In the genomic region with DNA sequence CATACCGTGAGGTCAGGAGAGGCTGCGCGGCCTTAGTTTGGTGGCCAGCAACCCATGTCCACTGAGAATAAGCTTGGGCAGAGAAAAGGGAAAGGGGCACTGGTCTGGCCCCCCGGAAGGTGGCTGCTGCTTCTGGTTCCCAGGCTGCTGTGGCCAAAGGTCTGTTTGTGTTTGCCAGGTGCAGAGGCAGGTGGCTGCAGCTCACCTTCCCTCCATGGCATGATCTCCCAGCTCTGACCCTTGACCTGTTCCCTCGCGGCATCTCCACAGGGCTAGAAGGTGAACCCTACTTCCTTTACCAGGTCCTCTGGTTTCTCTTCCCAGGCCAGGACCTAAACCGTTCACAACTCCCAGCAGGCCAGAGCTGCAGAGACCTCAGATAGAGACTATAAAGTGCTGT, we compare ENCODE assay signal across 12 cellular contexts. TPM values are rescaled to one million over a fixed set of nuclear protein-coding genes. Genes with fewer than 3 reads are reported as not detected.
DNase-seq lines count a peak whose midpoint lies in the region; ATAC-seq and TF ChIP-seq lines count a peak whose summit lies in the region.
"Had no signal": no experiment of that assay in that cellular context is flagged by ENCODE, and none has a peak within 500 bp of the region (broad histone marks: within the 10 kb centered on the region; RNA-seq: fewer than 3 reads in every experiment).

No MANE protein-coding gene starts in this region.

- peak overlapping the region in 10 of 11 experiments; percentile 86 to 98 (median 95); a peak in 20 of 22 replicates for H3K27ac ChIP-seq in BLaER1 treated with 17β-estradiol and CSF1 and Interleukin-3, amounts not matched to agents 10 nM and 100 nM
- H3K27ac ChIP-seq in caudate nucleus (ENCODE audit: low read depth, low read length): peak overlapping the region; percentile 64
- H3K27ac ChIP-seq: SJSA1 had no signal

- H3K4me3 ChIP-seq in BLaER1 treated with 17β-estradiol and CSF1 and Interleukin-3, amounts not matched to agents 10 nM and 100 nM: peak overlapping the region in 6 of 10 experiments; percentile 51 to 73 (median 60); a peak in 10 of 20 replicates
- H3K4me3 ChIP-seq in Caco-2 (ENCODE audit: low read depth, low read length): no peak overlapping the region
- H3K4me3 ChIP-seq: ovary, SJSA1 had no signal

- DNase-seq in Caco-2: peak in 1 of 2 experiments; percentile 63
- DNase-seq in caudate nucleus (lab: John Stamatoyannopoulos, UW): no peak
- no peak for DNase-seq in naive thymus-derived CD8-positive, alpha-beta T cell
- DNase-seq in NCI-H1436 treated with DMSO at 0.1 percent for 48 hours (lab: John Stamatoyannopoulos, UW): no peak
- DNase-seq in kidney glomerular epithelial cell (lab: John Stamatoyannopoulos, UW): no peak
- no peak for DNase-seq in stimulated activated CD8-positive, alpha-beta memory T cell treated with anti-CD3 and anti-CD28 coated beads, Interleukin-4, amount 100 ng/mL, for 48 hours
- DNase-seq in AG08395 (ENCODE audit: low spot score): no peak
- DNase-seq: foreskin fibroblast, NCI-H1048 had no signal

- intact Hi-C loops in Caco-2 (cut with micrococcal nuclease; ENCODE audit: unreplicated experiment): loop anchor here (5.0 to 10.0 kb wide), 2 partner anchors 34 to 427 kb away; partner anchors contain the start of genes NUSAP1 and OIP5

- no peak for ATAC-seq in naive thymus-derived CD8-positive, alpha-beta T cell

- peaks cover 93 to 99% (median 98%) of the 10 kb centered on the region in 10 experiments for H3K4me1 ChIP-seq in BLaER1 treated with 17β-estradiol and CSF1 and Interleukin-3, amounts not matched to agents 10 nM and 100 nM
- H3K4me1 ChIP-seq in Caco-2: peaks cover 28% of the 10 kb centered on the region

- H3K36me3 Mint-ChIP-seq in Caco-2 (ENCODE audit: insufficient read depth, unreplicated experiment): peaks cover 36% of the 10 kb centered on the region
- peaks cover 0 to 10% (median 7%) of the 10 kb centered on the region in 3 donors for H3K36me3 Mint-ChIP-seq in naive thymus-derived CD8-positive, alpha-beta T cell

- no peaks in the 10 kb centered on the region for H3K9me3 ChIP-seq in BLaER1 treated with 17β-estradiol and CSF1 and Interleukin-3, amounts not matched to agents 10 nM and 100 nM (replicated peaks in 1 of 11)
- no peaks in the 10 kb centered on the region for H3K9me3 ChIP-seq in Caco-2
- H3K9me3 ChIP-seq: ovary, SJSA1 had no signal

- H3K27me3 Mint-ChIP-seq in Caco-2 (ENCODE audit: insufficient read depth, unreplicated experiment): no peaks in the 10 kb centered on the region
- no peaks in the 10 kb centered on the region for H3K27me3 Mint-ChIP-seq in naive thymus-derived CD8-positive, alpha-beta T cell

- peaks cover 12% of the 10 kb centered on the region for H3K4me1 Mint-ChIP-seq in Caco-2 (ENCODE audit: low read depth, unreplicated experiment)
- peaks cover 10 to 41% (median 40%) of the 10 kb centered on the region in 4 donors for H3K4me1 Mint-ChIP-seq in naive thymus-derived CD8-positive, alpha-beta T cell

- no peak for TF ChIP-seq CTCF in Caco-2 (IDR thresholded peaks at IDR 0.05; ENCODE audit: insufficient read depth in 1 of 2, low read depth in 1 of 2, low read length in 1 of 2, severe bottlenecking in 1 of 2, unreplicated experiment in 1 of 2)

- CTCF ChIA-PET in Caco-2 (lab: Charles Lee): interaction anchor here (0.6 to 2.3 kb wide), 4 partner anchors 14 to 232 kb away, joined by 3 to 12 read pairs (median 6); partner anchors contain the start of genes DLL4 and VPS18

- H3K9ac ChIP-seq in BLaER1 treated with 17β-estradiol and CSF1 and Interleukin-3, amounts not matched to agents 10 nM and 100 nM: peak overlapping the region; percentile 82 to 90 (median 85); a peak in 18 of 22 replicates

- peak overlapping the region; percentile 94 to 99 (median 98) for H3K4me2 ChIP-seq in BLaER1 treated with 17β-estradiol and CSF1 and Interleukin-3, amounts not matched to agents 10 nM and 100 nM

- no TSS peak for BruUV-seq in Caco-2 (replicated peaks; lab: Mats Ljungman, UMichigan)

- POLR2A ChIA-PET in Caco-2 (lab: Charles Lee): interaction anchor here (0.6 to 1.4 kb wide), 3 partner anchors 20 to 23 kb away, joined by 3 to 7 read pairs (median 6); partner anchors contain the start of gene DLL4
- POLR2A ChIA-PET in naive thymus-derived CD8-positive, alpha-beta T cell (lab: Charles Lee): interaction anchor here (1.0 to 2.3 kb wide), 9 partner anchors 8 to 48 kb away, joined by 3 to 23 read pairs (median 7); partner anchors contain the start of genes CHAC1, DLL4 and VPS18

- H3K4me3 Mint-ChIP-seq in Caco-2 (ENCODE audit: unreplicated experiment): no peak overlapping the region
- H3K4me3 Mint-ChIP-seq in naive thymus-derived CD8-positive, alpha-beta T cell: peak overlapping the region; percentile 56 to 92 (median 82)

- no peaks in the 10 kb centered on the region for H3K27me3 ChIP-seq in BLaER1 treated with 17β-estradiol and CSF1 and Interleukin-3, amounts not matched to agents 10 nM and 100 nM
- H3K27me3 ChIP-seq in Caco-2 (replicated peaks; ENCODE audit: control insufficient read depth, insufficient read depth, low read length): no peaks in the 10 kb centered on the region
- H3K27me3 ChIP-seq: ovary, SJSA1 had no signal

- H3K9me3 Mint-ChIP-seq in Caco-2 (ENCODE audit: unreplicated experiment): no peaks in the 10 kb centered on the region
- H3K9me3 Mint-ChIP-seq in naive thymus-derived CD8-positive, alpha-beta T cell: no peaks in the 10 kb centered on the region

- H3K27ac Mint-ChIP-seq in Caco-2 (ENCODE audit: unreplicated experiment): peak overlapping the region; percentile 59
- peak overlapping the region; percentile 79 to 94 (median 92) for H3K27ac Mint-ChIP-seq in naive thymus-derived CD8-positive, alpha-beta T cell

- H4K20me1 ChIP-seq in BLaER1 treated with 17β-estradiol and CSF1 and Interleukin-3, amounts not matched to agents 10 nM and 100 nM: peaks cover 0 to 34% (median 12%) of the 10 kb centered on the region in 11 experiments; a peak in 13 of 22 replicates

- peaks cover 8 to 24% (median 16%) of the 10 kb centered on the region in 11 experiments; a peak in 21 of 22 replicates for H3K36me3 ChIP-seq in BLaER1 treated with 17β-estradiol and CSF1 and Interleukin-3, amounts not matched to agents 10 nM and 100 nM
- H3K36me3 ChIP-seq in Caco-2 (ENCODE audit: control insufficient read depth, insufficient read depth, low read length): peaks cover 2% of the 10 kb centered on the region; the same call in 1 of the 2 replicates
- H3K36me3 ChIP-seq: ovary had no signal

RNA-seq across cellular contexts. Expression of gene VPS18, which starts 13.8 kb away (rescaled TPM):
- 27.3 and 29.3 TPM in 2 replicates for total RNA-seq in Caco-2 (2022)
- 10 to 100 TPM; 20.4 to 20.7 TPM for total RNA-seq in naive thymus-derived CD8-positive, alpha-beta T cell
- 10 to 100 TPM; 11.1 to 19.2 (median 15.0) TPM for polyA plus RNA-seq in naive thymus-derived CD8-positive, alpha-beta T cell

RNA-seq across cellular contexts. Expression of gene DLL4, which starts 21.0 kb away (rescaled TPM):
- 3.4 TPM in 2 replicates for total RNA-seq in Caco-2 (2022)
- total RNA-seq in naive thymus-derived CD8-positive, alpha-beta T cell: under 1 TPM in 1 of 2 experiments, not detected in 1; 0.16 TPM
- polyA plus RNA-seq in naive thymus-derived CD8-positive, alpha-beta T cell: not detected
- total RNA-seq: SJSA1 had no signal

RNA-seq across cellular contexts. Expression of gene RHOV, which starts 34.1 kb away (rescaled TPM):
- total RNA-seq in Caco-2 (2022): 3.2 and 4.4 TPM in 2 replicates
- total RNA-seq in naive thymus-derived CD8-positive, alpha-beta T cell: not detected
- not detected for polyA plus RNA-seq in naive thymus-derived CD8-positive, alpha-beta T cell
- total RNA-seq: SJSA1 had no signal

RNA-seq across cellular contexts. Expression of gene CHAC1, which starts 45.2 kb away (rescaled TPM):
- 54.0 and 55.8 TPM in 2 replicates for total RNA-seq in Caco-2 (2022)
- total RNA-seq in naive thymus-derived CD8-positive, alpha-beta T cell: 1 to 10 TPM; 8.9 to 9.2 TPM
- not detected for polyA plus RNA-seq in naive thymus-derived CD8-positive, alpha-beta T cell
